8 cellular contexts compared by ENCODE assay signal in genomic region chr11:64885367-64886286, GRCh38. TPM values are rescaled to one million over a fixed set of nuclear protein-coding genes. Genes with fewer than 3 reads are reported as not detected.
DNase-seq lines count a peak whose midpoint lies in the region; ATAC-seq and TF ChIP-seq lines count a peak whose summit lies in the region.

No MANE protein-coding gene starts in this region.

- no peak for TF ChIP-seq POLR2A in esophagus muscularis mucosa (IDR thresholded peaks at IDR 0.05; ENCODE audit: low read depth)
- no peak for TF ChIP-seq POLR2A in GM18505 (IDR thresholded peaks at IDR 0.05; ENCODE audit: borderline replicate concordance, extremely low read depth, insufficient read depth, insufficient read length)

- H3K18ac ChIP-seq in trophoblast cell (ENCODE audit: low read length): no peak overlapping the region

- H4K12ac ChIP-seq in trophoblast cell (ENCODE audit: low read depth, low read length): no peak overlapping the region

- H2AK5ac ChIP-seq in trophoblast cell (ENCODE audit: low read length): no peak overlapping the region

- H3K79me1 ChIP-seq in trophoblast cell (ENCODE audit: low read length): peaks cover 6% of the 10 kb centered on the region

- intact Hi-C loops in esophagus muscularis mucosa (cut with DNase I): no loop called here

- no peaks in the 10 kb centered on the region for H3K9me2 ChIP-seq in GM23248 (ENCODE audit: insufficient read depth)

- peak overlapping the region; percentile 41; the same call in 1 of the 2 replicates for H2AFZ ChIP-seq in GM23248
- no peak overlapping the region for H2AFZ ChIP-seq in trophoblast cell (ENCODE audit: insufficient read depth, low read length, poor library complexity)

- no peaks in the 10 kb centered on the region for H4K20me1 ChIP-seq in GM23248 (ENCODE audit: insufficient read depth)

- H3K14ac ChIP-seq in trophoblast cell (ENCODE audit: low read length): no peak overlapping the region

- no peak overlapping the region for H3K23ac ChIP-seq in trophoblast cell (ENCODE audit: low read length)

- H3K4me2 ChIP-seq in GM23248 (ENCODE audit: unreplicated experiment) (no peak overlapping the region), trophoblast cell (ENCODE audit: low read length) (no peak overlapping the region)

- H4K8ac ChIP-seq in trophoblast cell (ENCODE audit: low read depth, low read length): no peak overlapping the region

- H3K9me3 ChIP-seq in GM23248 (ENCODE audit: low read depth) (no peaks in the 10 kb centered on the region), trophoblast cell (ENCODE audit: insufficient read depth, low read depth, low read length) (no peaks in the 10 kb centered on the region), esophagus muscularis mucosa (no peaks in the 10 kb centered on the region)

- H3K79me2 ChIP-seq in GM23248 (ENCODE audit: insufficient read depth) (no peaks in the 10 kb centered on the region), trophoblast cell (ENCODE audit: control insufficient read depth, insufficient read depth, low read length, poor library complexity) (no peaks in the 10 kb centered on the region)

- H3K27me3 ChIP-seq in GM23248 (replicated peaks; ENCODE audit: insufficient read depth) (no peaks in the 10 kb centered on the region), trophoblast cell (ENCODE audit: insufficient read depth, low read length) (no peaks in the 10 kb centered on the region), esophagus muscularis mucosa (no peaks in the 10 kb centered on the region)

- in situ Hi-C loops in GM23248 (cut with MboI): no loop called here

- TF ChIP-seq CTCF in esophagus muscularis mucosa (IDR thresholded peaks at IDR 0.05): no peak
- no peak for TF ChIP-seq CTCF in coronary artery (IDR thresholded peaks at IDR 0.05)

- H3K4ac ChIP-seq in trophoblast cell (ENCODE audit: low read depth, low read length): no peak overlapping the region

- no peak overlapping the region for H3K4me3 ChIP-seq in GM23248
- no peak overlapping the region for H3K4me3 ChIP-seq in trophoblast cell (ENCODE audit: low read depth, low read length)
- H3K4me3 ChIP-seq in esophagus muscularis mucosa: no peak overlapping the region
- no peak overlapping the region for H3K4me3 ChIP-seq in coronary artery

- no peak for TF ChIP-seq EP300 in esophagus muscularis mucosa (IDR thresholded peaks at IDR 0.05)

- peak overlapping the region; percentile 52 for H3K27ac ChIP-seq in GM23248
- no peak overlapping the region for H3K27ac ChIP-seq in trophoblast cell (ENCODE audit: low read depth, low read length)
- H3K27ac ChIP-seq in esophagus muscularis mucosa (replicated peaks in 1 of 4): no peak overlapping the region
- peak overlapping the region in 1 of 2 donors; percentile 87 for H3K27ac ChIP-seq in coronary artery

- DNase-seq in GM23248: peak; percentile 65
- DNase-seq in OCI-M1 (lab: John Stamatoyannopoulos, UW): peak; percentile 96
- peak; percentile 53 for DNase-seq in central memory CD4-positive, alpha-beta T cell
- peak; percentile 66 to 95 for DNase-seq in trophoblast cell
- DNase-seq in esophagus muscularis mucosa (ENCODE audit: extremely low spot score): no peak
- DNase-seq in coronary artery (ENCODE audit: low spot score): no peak
- no peak for DNase-seq in NCI-H1105 (lab: John Stamatoyannopoulos, UW)

- no peak overlapping the region for H2BK120ac ChIP-seq in trophoblast cell (ENCODE audit: insufficient read depth, low read length, poor library complexity)

- H2BK5ac ChIP-seq in trophoblast cell (ENCODE audit: low read depth, low read length, poor library complexity): no peak overlapping the region

- H3K9ac ChIP-seq in GM23248: no peak overlapping the region
- H3K9ac ChIP-seq in trophoblast cell (ENCODE audit: low read length): no peak overlapping the region

- peaks cover 9% of the 10 kb centered on the region for H3F3A ChIP-seq in GM23248 (ENCODE audit: insufficient read depth)

- H4K91ac ChIP-seq in trophoblast cell (ENCODE audit: low read depth, low read length): no peak overlapping the region

- no peak overlapping the region for H2BK12ac ChIP-seq in trophoblast cell (ENCODE audit: low read length)

- H3K4me1 ChIP-seq in GM23248 (ENCODE audit: insufficient read depth) (no peaks in the 10 kb centered on the region), trophoblast cell (ENCODE audit: control insufficient read depth in 1 of 2, insufficient read depth in 2 of 2, low read length in 2 of 2) (peaks cover 7 to 9% of the 10 kb centered on the region in 2 experiments), esophagus muscularis mucosa (peaks cover 16 to 32% (median 18%) of the 10 kb centered on the region in 4 donors)

- WGBS in GM23248 (ENCODE audit: low coverage in 1 of 2, low lambda C conversion rate in 2 of 2, missing lambda C conversion rate in 2 of 2), 2 experiments: 77 to 80% methylated on average over 15 of the region's 15 CpGs
- no CpG with 5 or more reads among the region's 15 CpGs for WGBS in trophoblast cell (ENCODE audit: extremely low coverage, insufficient coverage, insufficient read length)
- WGBS in esophagus muscularis mucosa: 80% methylated on average over 9 of the region's 15 CpGs

- no peaks in the 10 kb centered on the region for H3K36me3 ChIP-seq in GM23248 (ENCODE audit: low read depth)
- no peaks in the 10 kb centered on the region for H3K36me3 ChIP-seq in trophoblast cell (ENCODE audit: control insufficient read depth in 1 of 2, insufficient read depth in 2 of 2, low read length in 2 of 2)
- no peaks in the 10 kb centered on the region for H3K36me3 ChIP-seq in esophagus muscularis mucosa

- ATAC-seq in GM18505 (IDR thresholded peaks at IDR 0.05; ENCODE audit: unreplicated experiment): no peak

RNA-seq across cellular contexts. Expression of gene EHD1, which starts 7.2 kb away (rescaled TPM):
- 90.2 and 124 TPM in 2 replicates for total RNA-seq in GM23248 (2014; rRNA removed; shearing (Covaris generic))
- 55.2 and 56.3 TPM in 2 replicates for polyA plus RNA-seq in GM23248 (2016; fragmentation: Nextera tagmentation; extraction: Ambion mirVana)
- 138 and 148 TPM in 2 replicates for polyA plus RNA-seq in trophoblast cell (2013)
- 100 to 1,000 TPM in 2 of 4 donors, 10 to 100 TPM in 2; 57.0 to 193 (median 104) TPM for total RNA-seq in esophagus muscularis mucosa

RNA-seq across cellular contexts. Expression of gene ATG2A, which starts 31.4 kb away (rescaled TPM):
- 12.4 and 18.9 TPM in 2 replicates for total RNA-seq in GM23248 (2014; rRNA removed; shearing (Covaris generic))
- polyA plus RNA-seq in GM23248 (2016; fragmentation: Nextera tagmentation; extraction: Ambion mirVana): 6.3 and 6.8 TPM in 2 replicates
- polyA plus RNA-seq in trophoblast cell (2013): 16.5 and 17.3 TPM in 2 replicates
- total RNA-seq in esophagus muscularis mucosa: 10 to 100 TPM; 19.9 to 28.7 (median 26.1) TPM

RNA-seq across cellular contexts. Expression of gene PPP2R5B, which starts 38.9 kb away (rescaled TPM):
- 23.9 and 27.3 TPM in 2 replicates for total RNA-seq in GM23248 (2014; rRNA removed; shearing (Covaris generic))
- 16.4 and 19.4 TPM in 2 replicates for polyA plus RNA-seq in GM23248 (2016; fragmentation: Nextera tagmentation; extraction: Ambion mirVana)
- polyA plus RNA-seq in trophoblast cell (2013): 10.5 and 11.1 TPM in 2 replicates
- 10 to 100 TPM; 24.1 to 38.8 (median 29.0) TPM for total RNA-seq in esophagus muscularis mucosa

RNA-seq across cellular contexts. Expression of gene CDC42BPG, which starts 41.2 kb away (rescaled TPM):
- not detected in 2 replicates for total RNA-seq in GM23248 (2014; rRNA removed; shearing (Covaris generic))
- polyA plus RNA-seq in GM23248 (2016; fragmentation: Nextera tagmentation; extraction: Ambion mirVana): not detected in 2 replicates
- 19.4 and 20.9 TPM in 2 replicates for polyA plus RNA-seq in trophoblast cell (2013)
- total RNA-seq in esophagus muscularis mucosa: under 1 TPM in 3 of 4 donors, not detected in 1; 0.33 to 0.46 (median 0.39) TPM

RNA-seq across cellular contexts. Expression of gene GPHA2, which starts 50.1 kb away (rescaled TPM):
- total RNA-seq in GM23248 (2014; rRNA removed; shearing (Covaris generic)): not detected in 2 replicates
- polyA plus RNA-seq in GM23248 (2016; fragmentation: Nextera tagmentation; extraction: Ambion mirVana): not detected in 2 replicates
- polyA plus RNA-seq in trophoblast cell (2013): 0.19 TPM in 1 of 2 replicates, not detected in the other
- not detected for total RNA-seq in esophagus muscularis mucosa

Comparison
In these comparisons a context has a peak if more than half of its experiments do, and no peak if none do; other contexts are left out.
1. DNase-seq: peak in GM23248 (single experiment), OCI-M1 (single experiment), central memory CD4-positive, alpha-beta T cell (single experiment) and trophoblast cell (2 of 2); none in esophagus muscularis mucosa (single experiment), coronary artery (single experiment) and NCI-H1105 (single experiment).